29 cellular contexts compared by ENCODE assay signal in the genomic region with DNA sequence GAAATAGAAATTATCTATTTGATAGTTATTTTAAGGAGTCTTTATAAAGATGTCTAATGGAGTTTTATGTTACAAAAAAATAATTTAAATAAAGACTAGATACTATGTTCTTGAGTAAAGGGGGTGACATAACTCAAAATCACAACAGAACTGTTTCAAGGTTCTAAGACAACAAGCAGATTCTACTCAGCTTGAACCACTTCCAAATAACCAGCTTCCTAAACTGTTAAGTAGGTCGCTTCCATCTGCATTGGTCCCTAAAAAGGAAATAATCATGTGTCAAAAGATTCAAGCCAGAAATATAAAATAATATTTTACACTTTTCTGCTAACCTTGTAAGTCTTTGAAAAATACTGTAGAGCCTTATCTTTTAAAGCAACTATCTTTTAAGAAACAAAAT.
"Had no signal": no experiment of that assay in that cellular context is flagged by ENCODE, and none has a peak within 500 bp of the region (broad histone marks: within the 10 kb centered on the region; RNA-seq: fewer than 3 reads in every experiment).

No MANE protein-coding gene starts in this region.

- H3K27ac Mint-ChIP-seq: nephron; neural progenitor cell; progenitor cell of endocrine pancreas; stimulated activated memory B cell treated with anti-CD40 and anti-IgM and Interleukin-4, amounts not matched to agents 10 μg/mL and 1 μg/mL and 100 μg/mL, for 72 hours; stimulated activated naive CD8-positive, alpha-beta T cell treated with anti-CD3 and anti-CD28 coated beads, Interleukin-15, amount 100 ng/mL, for 72 hours; type B pancreatic cell had no signal

- H3K36me3 ChIP-seq: neural progenitor cell, ovary, uterus had no signal

- ATAC-seq: naive thymus-derived CD4-positive, alpha-beta T cell; natural killer cell; psoas muscle; right cardiac atrium; right lobe of liver; stimulated activated memory B cell treated with anti-CD40 and anti-IgM and Interleukin-4, amounts not matched to agents 10 μg/mL and 1 μg/mL and 100 μg/mL, for 72 hours; stimulated activated naive CD8-positive, alpha-beta T cell treated with anti-CD3 and anti-CD28 coated beads, Interleukin-15, amount 100 ng/mL, for 72 hours; stimulated activated naive CD8-positive, alpha-beta T cell treated with anti-CD3 and anti-CD28 coated beads, Interleukin-15, Interleukin-2, amounts not matched to agents 100 U/mL and 50 U/mL, for 24 hours; upper lobe of right lung had no signal

- H3K4me3 Mint-ChIP-seq: naive thymus-derived CD4-positive, alpha-beta T cell; natural killer cell; nephron; neural progenitor cell; stimulated activated memory B cell treated with anti-CD40 and anti-IgM and Interleukin-4, amounts not matched to agents 10 μg/mL and 1 μg/mL and 100 μg/mL, for 72 hours; stimulated activated naive CD8-positive, alpha-beta T cell treated with anti-CD3 and anti-CD28 coated beads, Interleukin-15, amount 100 ng/mL, for 72 hours; type B pancreatic cell had no signal

- H3K27me3 ChIP-seq: neural progenitor cell, ovary, right lobe of liver, sigmoid colon, suprapubic skin, testis, tibial artery, transverse colon, upper lobe of right lung, uterus had no signal

- H3K4me1 Mint-ChIP-seq: nephron, neural progenitor cell had no signal

- FAIRE-seq: small intestine had no signal

- H3K4me1 ChIP-seq: neural progenitor cell, right lobe of liver had no signal

- H3K27me3 Mint-ChIP-seq: naive thymus-derived CD4-positive, alpha-beta T cell; progenitor cell of endocrine pancreas; stimulated activated memory B cell treated with anti-CD40 and anti-IgM and Interleukin-4, amounts not matched to agents 10 μg/mL and 1 μg/mL and 100 μg/mL, for 72 hours; stimulated activated naive CD8-positive, alpha-beta T cell treated with anti-CD3 and anti-CD28 coated beads, Interleukin-15, amount 100 ng/mL, for 72 hours; type B pancreatic cell had no signal

- H3K9me3 ChIP-seq: ovary, psoas muscle, right lobe of liver, sigmoid colon, suprapubic skin, testis, tibial artery, transverse colon, upper lobe of right lung, uterus had no signal

- H3K4me3 ChIP-seq: neural progenitor cell, ovary, psoas muscle, right lobe of liver, sigmoid colon, suprapubic skin, testis, tibial artery, transverse colon, upper lobe of right lung, uterus had no signal

- H3K27ac ChIP-seq: neural progenitor cell, ovary, psoas muscle, right lobe of liver, sigmoid colon, suprapubic skin, testis, tibial artery, transverse colon, upper lobe of right lung, uterus had no signal

- H3K9me3 Mint-ChIP-seq: naive thymus-derived CD4-positive, alpha-beta T cell; natural killer cell; nephron; neural progenitor cell; stimulated activated memory B cell treated with anti-CD40 and anti-IgM and Interleukin-4, amounts not matched to agents 10 μg/mL and 1 μg/mL and 100 μg/mL, for 72 hours; stimulated activated naive CD8-positive, alpha-beta T cell treated with anti-CD3 and anti-CD28 coated beads, Interleukin-15, amount 100 ng/mL, for 72 hours; type B pancreatic cell had no signal

- DNase-seq: naive thymus-derived CD4-positive, alpha-beta T cell; natural killer cell; occipital lobe; ovary; posterior cingulate gyrus; psoas muscle; right cardiac atrium; right lobe of liver; sigmoid colon; small intestine; stimulated activated CD4-positive, alpha-beta T cell treated with anti-CD3 and anti-CD28 coated beads, Interleukin-15, amount 100 ng/mL, for 24 hours; stimulated activated CD4-positive, alpha-beta T cell treated with anti-CD3 and anti-CD28 coated beads, Interleukin-2, amount 100 ng/mL, for 24 hours; stimulated activated CD4-positive, alpha-beta T cell treated with anti-CD3 and anti-CD28 coated beads, Interleukin-2, amount 100 ng/mL, for 48 hours; stimulated activated CD4-positive, alpha-beta T cell treated with anti-CD3 and anti-CD28 coated beads, Interleukin-4, amount 100 ng/mL, for 24 hours; stimulated activated naive CD4-positive, alpha-beta T cell; stimulated activated naive CD8-positive, alpha-beta T cell treated with anti-CD3 and anti-CD28 coated beads, Interleukin-15, amount 100 ng/mL, for 72 hours; stimulated activated naive CD8-positive, alpha-beta T cell treated with anti-CD3 and anti-CD28 coated beads, Interleukin-15, Interleukin-2, amounts not matched to agents 100 U/mL and 50 U/mL, for 24 hours; substantia nigra; testis; tibial artery; transverse colon; upper lobe of right lung; uterus had no signal
